In the genomic region with DNA sequence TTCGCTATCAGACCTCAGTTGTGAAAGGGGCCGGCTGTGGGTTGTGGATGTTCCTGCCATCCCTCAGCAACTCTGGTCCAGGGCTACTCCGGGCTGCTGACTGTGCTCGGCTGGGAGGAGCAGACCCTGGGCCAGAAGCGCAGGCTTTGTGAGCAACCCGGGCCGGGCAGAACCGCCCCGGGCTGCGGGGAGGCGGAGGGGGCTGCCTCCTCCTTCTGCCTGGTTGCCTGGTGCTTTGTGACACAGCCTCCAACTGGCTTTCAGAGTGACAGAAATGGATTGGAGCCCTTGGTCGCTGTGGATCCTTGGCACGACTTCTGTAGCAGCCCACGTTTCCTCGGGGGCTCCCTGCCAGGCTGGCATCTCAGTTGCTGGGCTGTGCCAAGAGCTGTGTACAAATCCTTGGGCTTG, we compare ENCODE assay signal across 15 cellular contexts. TPM values are rescaled to one million over a fixed set of nuclear protein-coding genes. Genes with fewer than 3 reads are reported as not detected.
DNase-seq lines count a peak whose midpoint lies in the region; ATAC-seq and TF ChIP-seq lines count a peak whose summit lies in the region.
"Had no signal": no experiment of that assay in that cellular context is flagged by ENCODE, and none has a peak within 500 bp of the region (broad histone marks: within the 10 kb centered on the region; RNA-seq: fewer than 3 reads in every experiment).

No MANE protein-coding gene starts in this region.

- no peaks in the 10 kb centered on the region for H3K9me3 ChIP-seq in neural cell (ENCODE audit: low read length)
- H3K9me3 ChIP-seq: esophagus muscularis mucosa had no signal

- no peak overlapping the region for H3K4me2 ChIP-seq in neural cell (ENCODE audit: low read length)

- no peak overlapping the region for H3K4me3 ChIP-seq in neural cell (ENCODE audit: low read length)
- H3K4me3 ChIP-seq: esophagus muscularis mucosa, SK-N-MC had no signal

- TF ChIP-seq RAD21 in neural cell (conservative IDR thresholded peaks at IDR 0.05), result no peak

- H4K20me1 ChIP-seq in neural cell (ENCODE audit: insufficient read depth), result no peaks in the 10 kb centered on the region

- DNase-seq in Ammon's horn (ENCODE audit: low spot score), result peak; percentile 93
- DNase-seq in NCI-H1092 (lab: John Stamatoyannopoulos, UW), result peak; percentile 53
- peak; percentile 94 for DNase-seq in cerebellum (ENCODE audit: low spot score)
- DNase-seq in EL, result no peak
- no peak for DNase-seq in left colon
- DNase-seq in amniotic stem cell (lab: John Stamatoyannopoulos, UW), result no peak
- DNase-seq: activated T-cell treated with anti-CD3 and anti-CD28 coated beads, Interleukin-2, amount 50 U/mL, for 48 hours; CD4-positive, CD25-positive, alpha-beta regulatory T cell; immature natural killer cell; naive B cell; NCI-H774 had no signal

- H3K36me3 ChIP-seq in neural cell (ENCODE audit: insufficient read depth, low read length), result no peaks in the 10 kb centered on the region
- H3K36me3 ChIP-seq: esophagus muscularis mucosa had no signal

- no peaks in the 10 kb centered on the region for H3F3A ChIP-seq in neural cell (ENCODE audit: insufficient read depth, low read length, poor library complexity, severe bottlenecking)

- no peak for TF ChIP-seq CTCF in neural cell (IDR thresholded peaks at IDR 0.05; ENCODE audit: poor library complexity, severe bottlenecking)

- ATAC-seq in left colon (no peak), GM18861 (IDR thresholded peaks at IDR 0.05; ENCODE audit: unreplicated experiment) (no peak)

- H3K79me2 ChIP-seq in neural cell (replicated peaks; ENCODE audit: insufficient read depth, low read length), result peaks cover 4% of the 10 kb centered on the region

- H3K9me2 ChIP-seq in neural cell (ENCODE audit: insufficient read depth, low read length), result no peaks in the 10 kb centered on the region

- intact Hi-C loops in left colon (cut with DNase I, micrococcal nuclease), result no loop called here

- H3K27me3 ChIP-seq in neural cell (ENCODE audit: insufficient read depth, low read depth, low read length), result no peaks in the 10 kb centered on the region

- H2AFZ ChIP-seq in neural cell (ENCODE audit: low read depth, low read length), result no peak overlapping the region

- no peak for TF ChIP-seq EP300 in neural cell (conservative IDR thresholded peaks at IDR 0.05; ENCODE audit: poor library complexity, severe bottlenecking)

- peak overlapping the region; percentile 12 for H3K27ac ChIP-seq in neural cell (ENCODE audit: low read length)
- H3K27ac ChIP-seq: esophagus muscularis mucosa, SK-N-MC had no signal

- peak overlapping the region; percentile 13 for H3K9ac ChIP-seq in neural cell (ENCODE audit: low read length)

TF ChIP-seq in neural cell, 6 proteins besides CTCF, POLR2A, EP300 and RAD21:
- TF ChIP-seq MXI1 (conservative IDR thresholded peaks at IDR 0.05; ENCODE audit: poor library complexity, severe bottlenecking) (no peak), EZH2 (IDR thresholded peaks at IDR 0.05; ENCODE audit: borderline replicate concordance, insufficient read depth, low read length, poor library complexity, severe bottlenecking) (no peak), SMC3 (conservative IDR thresholded peaks at IDR 0.05; ENCODE audit: poor library complexity) (no peak), TAF1 (IDR thresholded peaks at IDR 0.05; ENCODE audit: low read depth) (no peak), POLR2AphosphoS5 (IDR thresholded peaks at IDR 0.05) (no peak)
- TF ChIP-seq, protein P1, sequence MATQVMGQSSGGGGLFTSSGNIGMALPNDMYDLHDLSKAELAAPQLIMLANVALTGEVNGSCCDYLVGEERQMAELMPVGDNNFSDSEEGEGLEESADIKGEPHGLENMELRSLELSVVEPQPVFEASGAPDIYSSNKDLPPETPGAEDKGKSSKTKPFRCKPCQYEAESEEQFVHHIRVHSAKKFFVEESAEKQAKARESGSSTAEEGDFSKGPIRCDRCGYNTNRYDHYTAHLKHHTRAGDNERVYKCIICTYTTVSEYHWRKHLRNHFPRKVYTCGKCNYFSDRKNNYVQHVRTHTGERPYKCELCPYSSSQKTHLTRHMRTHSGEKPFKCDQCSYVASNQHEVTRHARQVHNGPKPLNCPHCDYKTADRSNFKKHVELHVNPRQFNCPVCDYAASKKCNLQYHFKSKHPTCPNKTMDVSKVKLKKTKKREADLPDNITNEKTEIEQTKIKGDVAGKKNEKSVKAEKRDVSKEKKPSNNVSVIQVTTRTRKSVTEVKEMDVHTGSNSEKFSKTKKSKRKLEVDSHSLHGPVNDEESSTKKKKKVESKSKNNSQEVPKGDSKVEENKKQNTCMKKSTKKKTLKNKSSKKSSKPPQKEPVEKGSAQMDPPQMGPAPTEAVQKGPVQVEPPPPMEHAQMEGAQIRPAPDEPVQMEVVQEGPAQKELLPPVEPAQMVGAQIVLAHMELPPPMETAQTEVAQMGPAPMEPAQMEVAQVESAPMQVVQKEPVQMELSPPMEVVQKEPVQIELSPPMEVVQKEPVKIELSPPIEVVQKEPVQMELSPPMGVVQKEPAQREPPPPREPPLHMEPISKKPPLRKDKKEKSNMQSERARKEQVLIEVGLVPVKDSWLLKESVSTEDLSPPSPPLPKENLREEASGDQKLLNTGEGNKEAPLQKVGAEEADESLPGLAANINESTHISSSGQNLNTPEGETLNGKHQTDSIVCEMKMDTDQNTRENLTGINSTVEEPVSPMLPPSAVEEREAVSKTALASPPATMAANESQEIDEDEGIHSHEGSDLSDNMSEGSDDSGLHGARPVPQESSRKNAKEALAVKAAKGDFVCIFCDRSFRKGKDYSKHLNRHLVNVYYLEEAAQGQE (IDR thresholded peaks at IDR 0.05; ENCODE audit: borderline replicate concordance), result no peak

RNA-seq across cellular contexts. Expression of a gene that starts 10.0 kb away (rescaled TPM):
- total RNA-seq in cerebellum (63.6 TPM), left colon (under 1 TPM; 0.06 to 0.11 TPM)
- polyA plus RNA-seq in neural cell, result 33.5 and 35.5 TPM in 2 replicates
- polyA minus RNA-seq in neural cell, result 69.0 and 75.7 TPM in 2 replicates
- total RNA-seq: CD4-positive, CD25-positive, alpha-beta regulatory T cell had no signal

RNA-seq across cellular contexts. Expression of a gene that starts 20.6 kb away (rescaled TPM):
- total RNA-seq in cerebellum (45.4 TPM), left colon (1 to 10 TPM; 7.0 to 7.4 TPM)
- 182 and 203 TPM in 2 replicates for polyA plus RNA-seq in neural cell
- polyA minus RNA-seq in neural cell, result 88.1 and 104 TPM in 2 replicates

RNA-seq across cellular contexts. Expression of a gene that starts 34.4 kb away (rescaled TPM):
- 7.7 TPM for total RNA-seq in cerebellum
- polyA plus RNA-seq in neural cell, result 4.4 and 5.7 TPM in 2 replicates
- polyA minus RNA-seq in neural cell, result 2.2 and 3.4 TPM in 2 replicates
- 10 to 100 TPM; 12.3 to 16.7 TPM for total RNA-seq in left colon

RNA-seq across cellular contexts. Expression of a gene that starts 37.6 kb away (rescaled TPM):
- 2.6 TPM for total RNA-seq in cerebellum
- polyA plus RNA-seq in neural cell, result 0.68 and 2.3 TPM in 2 replicates
- polyA minus RNA-seq in neural cell, result 0.69 and 1.2 TPM in 2 replicates
- total RNA-seq in left colon, result 1 to 10 TPM; 6.8 to 8.1 TPM

RNA-seq across cellular contexts. Expression of a gene that starts 46.9 kb away (rescaled TPM):
- total RNA-seq in cerebellum (28.6 TPM), left colon (1 to 10 TPM; 4.0 to 8.1 TPM)
- 119 and 126 TPM in 2 replicates for polyA plus RNA-seq in neural cell
- polyA minus RNA-seq in neural cell, result 47.3 and 56.0 TPM in 2 replicates

Comparison
In these comparisons a context has a peak if more than half of its experiments do, and no peak if none do; other contexts are left out.
1. DNase-seq: peak in Ammon's horn (single experiment), NCI-H1092 (single experiment) and cerebellum (single experiment); none in EL (single experiment), left colon (0 of 2) and amniotic stem cell (single experiment).
2. RNA of a gene that starts 10.0 kb away (total RNA-seq): 63.6 TPM in cerebellum (single experiment); 0.06 to 0.11 TPM in left colon; every median in the first group is over 10 times any median in the second.